In the genomic region with DNA sequence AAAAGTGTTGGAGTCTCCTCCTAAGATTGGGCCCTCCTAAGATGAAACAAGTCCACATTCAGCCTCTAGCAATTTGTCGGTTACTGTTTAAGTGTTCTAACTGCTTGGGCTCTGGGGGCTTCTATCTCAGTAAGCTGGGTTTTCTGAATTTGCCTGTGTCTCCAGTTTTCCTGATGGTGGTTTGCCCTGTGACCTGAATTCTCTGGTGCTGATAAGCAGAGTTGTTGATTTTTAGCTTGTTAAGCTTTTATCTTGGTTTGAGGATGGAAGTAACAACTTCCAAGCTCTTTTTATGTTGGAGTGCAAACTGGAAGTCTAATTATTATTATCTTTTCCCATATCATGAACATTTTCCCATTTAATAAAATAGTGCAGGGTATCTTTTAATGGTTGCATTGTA, we compare ENCODE assay signal across 29 cellular contexts. TPM values are rescaled to one million over a fixed set of nuclear protein-coding genes. Genes with fewer than 3 reads are reported as not detected.
DNase-seq lines count a peak whose midpoint lies in the region; ATAC-seq, FAIRE-seq and TF ChIP-seq lines count a peak whose summit lies in the region.
"Had no signal": no experiment of that assay in that cellular context is flagged by ENCODE, and none has a peak within 500 bp of the region (broad histone marks: within the 10 kb centered on the region; RNA-seq: fewer than 3 reads in every experiment).

No MANE protein-coding gene starts in this region.

- 89% methylated on average over 1 of the region's 1 CpG; no CpG with 5 or more reads in 1 of the 2 experiments for WGBS in H1 (ENCODE audit: extremely low coverage in 1 of 2, insufficient coverage in 1 of 2, insufficient read length in 1 of 2, insufficient replicate concordance in 2 of 2, low coverage in 1 of 2, low lambda C conversion rate in 2 of 2, missing lambda C conversion rate in 1 of 2), 2 experiments
- WGBS in HepG2 (ENCODE audit: low lambda C conversion rate) = 78% methylated on average over 1 of the region's 1 CpG

- no peak for FAIRE-seq in H1 (lab: Jason Lieb, UNC)
- FAIRE-seq in HepG2 (lab: Jason Lieb, UNC) = no peak
- FAIRE-seq: GM12892, GM19239, HTR-8/SVneo had no signal

- peak overlapping the region; percentile 94 for H3K14ac ChIP-seq in H1 (ENCODE audit: insufficient read length)

- no peak overlapping the region for H2BK120ac ChIP-seq in H1 (replicated peaks; ENCODE audit: low read depth, low read length)

- H2BK15ac ChIP-seq in H1 (ENCODE audit: low read length) = no peak overlapping the region

- H3K23me2 ChIP-seq in H1 (ENCODE audit: low read depth, low read length) = no peaks in the 10 kb centered on the region

- no peak overlapping the region for H3K23ac ChIP-seq in H1 (ENCODE audit: insufficient read length)

- H2BK20ac ChIP-seq in H1 (ENCODE audit: low read length) = no peak overlapping the region

- H2BK12ac ChIP-seq in H1 (ENCODE audit: low read depth, low read length) = no peak overlapping the region

- H3K27me3 ChIP-seq in HUES6 (ENCODE audit: control insufficient read depth, insufficient read depth, low read length) = no peaks in the 10 kb centered on the region
- no peaks in the 10 kb centered on the region for H3K27me3 ChIP-seq in H1 (replicated peaks in 1 of 4; ENCODE audit: control insufficient read depth in 3 of 4, extremely low read depth in 1 of 4, insufficient read depth in 3 of 4, low read length in 3 of 4)
- H3K27me3 ChIP-seq in HepG2 (ENCODE audit: control insufficient read depth in 1 of 2, insufficient read depth in 2 of 2, low read length in 2 of 2) = no peaks in the 10 kb centered on the region
- H3K27me3 ChIP-seq: SJSA1 had no signal

- H3K4me1 ChIP-seq in HUES6 (ENCODE audit: control insufficient read depth, insufficient read depth, low read length) = peaks cover 57% of the 10 kb centered on the region
- H3K4me1 ChIP-seq in H1 (replicated peaks in 1 of 4; ENCODE audit: control insufficient read depth in 3 of 4, insufficient read depth in 4 of 4, low read length in 3 of 4) = peaks cover 0 to 26% (median 2%) of the 10 kb centered on the region in 4 experiments; a peak in 5 of 7 replicates
- peaks cover 20% of the 10 kb centered on the region for H3K4me1 ChIP-seq in HepG2 (ENCODE audit: insufficient read depth, low read length)
- H3K4me1 ChIP-seq: SJSA1 had no signal

- no peaks in the 10 kb centered on the region for H4K20me1 ChIP-seq in H1 (replicated peaks in 1 of 2; ENCODE audit: control insufficient read depth in 1 of 2, insufficient read depth in 2 of 2, low read length in 2 of 2)
- no peaks in the 10 kb centered on the region for H4K20me1 ChIP-seq in HepG2 (ENCODE audit: insufficient read depth, low read length)

- peak overlapping the region; percentile 69 for H4K91ac ChIP-seq in H1 (replicated peaks; ENCODE audit: insufficient read length, low read length)

- H3K4ac ChIP-seq in H1 (replicated peaks; ENCODE audit: insufficient read length, low read depth, low read length) = no peak overlapping the region

- TF ChIP-seq CTCF in H1 (IDR thresholded peaks at IDR 0.05; ENCODE audit: control extremely low read depth in 1 of 3, insufficient read depth in 1 of 3, low read depth in 1 of 3, low read length in 3 of 3) (no peak), HepG2 (CRISPR knock-in tag; IDR thresholded peaks at IDR 0.05) (no peak), GM10248 (IDR thresholded peaks at IDR 0.05; ENCODE audit: control extremely low read depth, extremely low read depth, low read depth, missing control alignments) (no peak)

- H4K5ac ChIP-seq in H1 (ENCODE audit: insufficient read length, low read depth, low read length) = no peak overlapping the region

- no peak overlapping the region; the same call in 1 of the 2 replicates for H2AK5ac ChIP-seq in H1 (ENCODE audit: low read depth, low read length)

- H3K56ac ChIP-seq in H1 (replicated peaks; ENCODE audit: insufficient read length, low read depth, low read length) = no peak overlapping the region

- H3K36me3 ChIP-seq in HUES6 (ENCODE audit: control insufficient read depth, insufficient read depth, low read length) = peaks cover 42% of the 10 kb centered on the region
- H3K36me3 ChIP-seq in H1 (ENCODE audit: control insufficient read depth in 2 of 4, insufficient read depth in 4 of 4, low read length in 3 of 4) = peaks cover 0 to 29% (median 3%) of the 10 kb centered on the region in 4 experiments; a peak in 3 of 8 replicates
- H3K36me3 ChIP-seq in HepG2 (replicated peaks in 1 of 2; ENCODE audit: control insufficient read depth in 1 of 2, insufficient read depth in 2 of 2, low read length in 2 of 2) = peaks cover 6 to 34% of the 10 kb centered on the region in 2 experiments
- H3K36me3 ChIP-seq: HAP-1 had no signal

- H2BK5ac ChIP-seq in H1 (ENCODE audit: low read depth, low read length) = peak overlapping the region; percentile 12; the same call in 1 of the 2 replicates

- H3K4me3 ChIP-seq in HUES6 (ENCODE audit: low read depth, low read length) (no peak overlapping the region), H1 (ENCODE audit: extremely low read depth in 1 of 4, insufficient read depth in 2 of 4, low read depth in 3 of 4, low read length in 4 of 4) (no peak overlapping the region), HepG2 (replicated peaks in 1 of 3; ENCODE audit: insufficient read depth in 1 of 3, low read depth in 2 of 3, low read length in 3 of 3) (no peak overlapping the region)
- H3K4me3 ChIP-seq: HAP-1, PC-9, SJSA1 had no signal

- H2AFZ ChIP-seq in H1 (ENCODE audit: low read length) = no peak overlapping the region
- no peak overlapping the region for H2AFZ ChIP-seq in HepG2 (ENCODE audit: low read length)
- H2AFZ ChIP-seq: PC-9 had no signal

- TF ChIP-seq EP300 in H1 (IDR thresholded peaks at IDR 0.05; ENCODE audit: borderline replicate concordance in 1 of 2, low read depth in 2 of 2, low read length in 2 of 2) (no peak), HepG2 (IDR thresholded peaks at IDR 0.05; ENCODE audit: low read depth in 2 of 2, low read length in 2 of 2) (no peak), HepG2 (CRISPR knock-in tag; IDR thresholded peaks at IDR 0.05; ENCODE audit: borderline replicate concordance) (no peak)

- POLR2A ChIA-PET in H1 (lab: Charles Lee; ENCODE audit: partially characterized antibody) = no interaction called here
- POLR2A ChIA-PET in HepG2 (lab: Yijun Ruan, JAX) = no interaction called here
- POLR2A ChIA-PET in GM10248 (lab: Yijun Ruan, JAX) = no interaction called here

- H3K27ac ChIP-seq in HUES6 (ENCODE audit: low read depth, low read length) (peak overlapping the region; percentile 72), H1 (ENCODE audit: low read depth, low read length) (0 out of 2 replicates have a peak overlapping the region, but pooled peaks have one; percentile 9), HepG2 (ENCODE audit: extremely low read length, insufficient read depth, low read length) (peak overlapping the region; percentile 1)
- H3K27ac ChIP-seq: PC-9, SJSA1 had no signal

- DNase-seq in H1 (ENCODE audit: low read depth in 1 of 2, low spot score in 2 of 2) (no peak), HepG2 (ENCODE audit: low spot score) (no peak), amygdala (lab: John Stamatoyannopoulos, UW) (no peak), iPS-NIHi11 (ENCODE audit: low spot score) (no peak), GM10248 (ENCODE audit: extremely low spot score) (no peak)
- DNase-seq in stimulated activated CD4-positive, alpha-beta T cell treated with anti-CD3 and anti-CD28 coated beads, Interleukin-4, amount 100 ng/mL, for 1 hour = no peak
- DNase-seq: C1 segment of cervical spinal cord; Calu3; CD8-positive, alpha-beta memory T cell; DMS79 treated with DMSO at 0.1 percent for 48 hours; GF-D8; HFFc6; NCI-H1048; NCI-H1417; NCI-H1694; NCI-H2029 treated with DMSO at 0.1 percent for 48 hours; NCI-H446 treated with DMSO at 0.1 percent for 48 hours; NCI-H526; NCI-H82; NK-92 treated with Interleukin-12 subunit alpha and Interleukin-12 subunit beta, amount 100 ng/mL, for 24 hours; PC-9; Right ventricle myocardium superior; RPMI8226 had no signal

- no peaks in the 10 kb centered on the region for H3K79me1 ChIP-seq in H1 (ENCODE audit: low read depth, low read length)

- TF ChIP-seq RAD21 in H1 (IDR thresholded peaks at IDR 0.05 in 1 of 2, conservative IDR thresholded peaks at IDR 0.05 in 1 of 2; ENCODE audit: low read depth in 2 of 2, low read length in 2 of 2) = no peak
- no peak for TF ChIP-seq RAD21 in HepG2 (CRISPR knock-in tag; IDR thresholded peaks at IDR 0.05)

- H4K8ac ChIP-seq in H1 (ENCODE audit: extremely low read depth, insufficient read depth, low read length) = no peak overlapping the region

- H3K9me3 ChIP-seq in HUES6 (ENCODE audit: control insufficient read depth, insufficient read depth, low read depth, low read length) (no peaks in the 10 kb centered on the region), H1 (ENCODE audit: insufficient read depth in 2 of 2, low read depth in 1 of 2, low read length in 1 of 2) (no peaks in the 10 kb centered on the region), HepG2 (ENCODE audit: low read length) (no peaks in the 10 kb centered on the region)
- H3K9me3 ChIP-seq: HAP-1, SJSA1 had no signal

- H3K79me2 ChIP-seq in H1 (ENCODE audit: control insufficient read depth in 1 of 2, insufficient read depth in 2 of 2, low read length in 2 of 2) (peaks cover 0 to 37% of the 10 kb centered on the region in 2 experiments; a peak in 2 of 4 replicates), HepG2 (ENCODE audit: insufficient read depth, low read length) (no peaks in the 10 kb centered on the region)

- BruUV-seq in HepG2 (replicated peaks; lab: Mats Ljungman, UMichigan) = no TSS peak

- no peak overlapping the region; the same call in 1 of the 2 replicates for H3K18ac ChIP-seq in H1 (ENCODE audit: extremely low read depth, low read length)

- intact Hi-C loops in HepG2 (cut with micrococcal nuclease; ENCODE audit: unreplicated experiment) = no loop called here

- H3K4me2 ChIP-seq in H1 (ENCODE audit: insufficient read depth in 1 of 2, low read depth in 2 of 2, low read length in 2 of 2) (no peak overlapping the region; a peak in 1 of 4 replicates), HepG2 (ENCODE audit: low read depth, low read length) (no peak overlapping the region)
- H3K4me2 ChIP-seq: PC-9 had no signal

- ATAC-seq in HepG2 = no peak

- CTCF ChIA-PET in H1 (lab: Charles Lee; ENCODE audit: partially characterized antibody) (interaction anchor here (0.7 to 1.9 kb wide), 3 partner anchors 13 to 470 kb away, joined by 3 to 5 read pairs (median 3); no protein-coding TSS in a partner anchor), HepG2 (lab: Yijun Ruan, JAX; ENCODE audit: low intra/inter-chr PET ratio, low total read pairs) (no interaction called here), GM10248 (lab: Yijun Ruan, JAX) (interaction anchor here (0.8 to 1.3 kb wide), 3 partner anchors 10 to 496 kb away, joined by 3 read pairs; no protein-coding TSS in a partner anchor)

- in situ Hi-C loops in HepG2 (cut with HindIII; ENCODE audit: extremely low pct_ligation_motif_present, low pct_unique_long_range_greater_than_20kb) = no loop called here

- TF ChIP-seq POLR2A in H1 (IDR thresholded peaks at IDR 0.05; ENCODE audit: control extremely low read depth in 1 of 2, low read depth in 2 of 2, low read length in 2 of 2) (no peak), HepG2 (IDR thresholded peaks at IDR 0.05; ENCODE audit: insufficient read depth in 1 of 2, low read depth in 2 of 2, low read length in 2 of 2) (no peak)

- H3K9ac ChIP-seq in HUES6 (ENCODE audit: low read length) (peak overlapping the region; percentile 17), H1 (replicated peaks in 1 of 4; ENCODE audit: extremely low read depth in 1 of 4, low read depth in 3 of 4, low read length in 3 of 4) (no peak overlapping the region), HepG2 (ENCODE audit: insufficient read depth, low read depth, low read length) (no peak overlapping the region)

RNA-seq across cellular contexts. Expression of gene HSD17B4, which starts 30.9 kb away (rescaled TPM):
- total RNA-seq in H1 (2021; fragmentation: NEBNext Ultra II Directional; extraction: Animal tissue kit (Norgen Biotek cat#: 25700)) = 360 and 369 TPM in 2 replicates
- 209 and 305 TPM in 2 replicates for polyA plus RNA-seq in H1 (2011; rRNA removed)
- polyA plus RNA-seq in H1 (2011; cell fraction: cytosol; rRNA removed) = 324 TPM
- 194 TPM for polyA plus RNA-seq in H1 (2011; cell fraction: nucleus; rRNA removed)
- 418 to 601 TPM (median 461 TPM) in 4 replicates for polyA plus RNA-seq in H1 (2012, experiment 1 of 2)
- 51.1 TPM for polyA plus RNA-seq in H1 (2012, experiment 2 of 2)
- 269 TPM for polyA plus RNA-seq in H1 (2013, experiment 1 of 2)
- polyA plus RNA-seq in H1 (2013, experiment 2 of 2) = 281 TPM
- polyA minus RNA-seq in H1 (2011; rRNA and poly(A)+ RNA removed) = 608 and 793 TPM in 2 replicates
- 194 TPM for polyA minus RNA-seq in H1 (2011; cell fraction: cytosol; rRNA and poly(A)+ RNA removed)
- polyA minus RNA-seq in H1 (2011; cell fraction: nucleus; rRNA and poly(A)+ RNA removed) = 250 TPM
- 399 and 508 TPM in 2 replicates for total RNA-seq in HepG2 (2016; rRNA removed; fragmentation: Illumina TruSeq; extraction: Trizol)
- 60.7 and 79.3 TPM in 2 replicates for total RNA-seq in HepG2 (2016; cell fraction: cytosol; rRNA removed; fragmentation: Illumina TruSeq; extraction: Trizol; ENCODE audit: low read depth)
- 397 and 512 TPM in 2 replicates for total RNA-seq in HepG2 (2016; cell fraction: insoluble cytoplasmic fraction; rRNA removed; fragmentation: Illumina TruSeq; extraction: Trizol)
- 102 and 119 TPM in 2 replicates for total RNA-seq in HepG2 (2016; cell fraction: membrane; rRNA removed; fragmentation: Illumina TruSeq; extraction: Trizol)
- total RNA-seq in HepG2 (2016; cell fraction: nucleus; rRNA removed; fragmentation: Illumina TruSeq; extraction: Trizol) = 218 and 251 TPM in 2 replicates
- 163 and 178 TPM in 2 replicates for polyA plus RNA-seq in HepG2 (2011; rRNA removed)
- 98.0 and 194 TPM in 2 replicates for polyA plus RNA-seq in HepG2 (2011; cell fraction: cytosol; rRNA removed)
- polyA plus RNA-seq in HepG2 (2011; cell fraction: nucleus; rRNA removed) = 119 and 175 TPM in 2 replicates
- 153 and 212 TPM in 2 replicates for polyA plus RNA-seq in HepG2 (2012)
- polyA plus RNA-seq in HepG2 (2016; cell fraction: cytosol; fragmentation: Illumina TruSeq; extraction: Trizol; ENCODE audit: low read depth) = 35.4 and 40.3 TPM in 2 replicates
- 332 and 336 TPM in 2 replicates for polyA plus RNA-seq in HepG2 (2016; cell fraction: insoluble cytoplasmic fraction; fragmentation: Illumina TruSeq; extraction: Trizol; ENCODE audit: low read depth)
- 57.1 and 67.7 TPM in 2 replicates for polyA plus RNA-seq in HepG2 (2016; cell fraction: membrane; fragmentation: Illumina TruSeq; extraction: Trizol; ENCODE audit: low read depth)
- polyA plus RNA-seq in HepG2 (2016; cell fraction: nucleus; fragmentation: Illumina TruSeq; extraction: Trizol; ENCODE audit: insufficient read depth, low read depth) = 221 and 269 TPM in 2 replicates
- 271 and 288 TPM in 2 replicates for polyA minus RNA-seq in HepG2 (2011; rRNA and poly(A)+ RNA removed; ENCODE audit: low replicate concordance)
- 117 and 147 TPM in 2 replicates for polyA minus RNA-seq in HepG2 (2011; cell fraction: cytosol; rRNA and poly(A)+ RNA removed)
- 131 and 184 TPM in 2 replicates for polyA minus RNA-seq in HepG2 (2011; cell fraction: nucleus; rRNA and poly(A)+ RNA removed)

Comparison
In these comparisons a context has a peak if more than half of its experiments do, and no peak if none do; other contexts are left out.
1. H3K27ac ChIP-seq: peak in every context shown above with its lines; median percentile 72 in HUES6; 9 in H1; 1 in HepG2.